ENCODE assay signal across 14 cellular contexts in genomic region chr16:53097190-53097589, GRCh38. TPM values are rescaled to one million over a fixed set of nuclear protein-coding genes. Genes with fewer than 3 reads are reported as not detected.
DNase-seq lines count a peak whose midpoint lies in the region; ATAC-seq and TF ChIP-seq lines count a peak whose summit lies in the region.
"Had no signal": no experiment of that assay in that cellular context is flagged by ENCODE, and none has a peak within 500 bp of the region (broad histone marks: within the 10 kb centered on the region; RNA-seq: fewer than 3 reads in every experiment).

No MANE protein-coding gene starts in this region.

- DNase-seq in stimulated activated naive CD8-positive, alpha-beta T cell treated with anti-CD3 and anti-CD28 coated beads, Interleukin-15, Interleukin-2, amounts not matched to agents 100 U/mL and 50 U/mL, for 24 hours: no peak
- DNase-seq in WTC11 (ENCODE audit: low spot score) (no peak), NCI-H1092 (lab: John Stamatoyannopoulos, UW) (no peak), foreskin keratinocyte (no peak), C1 segment of cervical spinal cord (lab: John Stamatoyannopoulos, UW) (no peak), T1000 (lab: John Stamatoyannopoulos, UW) (no peak)
- DNase-seq: activated naive CD4-positive, alpha-beta T cell; dermis blood vessel endothelial cell; GF-D8; NCI-H2081 treated with DMSO at 0.1 percent for 48 hours; NCI-H526 treated with DMSO at 0.1 percent for 48 hours; stimulated activated naive CD8-positive, alpha-beta T cell treated with anti-CD3 and anti-CD28 coated beads, Interleukin-15, amount 100 ng/mL, for 72 hours had no signal

- peak overlapping the region; percentile 56 for H3K27ac Mint-ChIP-seq in stimulated activated naive CD8-positive, alpha-beta T cell treated with anti-CD3 and anti-CD28 coated beads, Interleukin-15, Interleukin-2, amounts not matched to agents 100 ng/mL and 50 ng/mL, for 24 hours
- H3K27ac Mint-ChIP-seq in WTC11: peak overlapping the region; percentile 78
- peak overlapping the region; percentile 60 to 85 (median 76) for H3K27ac Mint-ChIP-seq in nephron
- H3K27ac Mint-ChIP-seq: stimulated activated naive CD8-positive, alpha-beta T cell treated with anti-CD3 and anti-CD28 coated beads, Interleukin-15, amount 100 ng/mL, for 72 hours had no signal

- no peak overlapping the region for H3K4me3 Mint-ChIP-seq in stimulated activated naive CD8-positive, alpha-beta T cell treated with anti-CD3 and anti-CD28 coated beads, Interleukin-15, Interleukin-2, amounts not matched to agents 100 ng/mL and 50 ng/mL, for 24 hours
- H3K4me3 Mint-ChIP-seq in WTC11 (no peak overlapping the region; the same call in 1 of the 2 replicates), nephron (no peak overlapping the region)
- H3K4me3 Mint-ChIP-seq: stimulated activated naive CD8-positive, alpha-beta T cell treated with anti-CD3 and anti-CD28 coated beads, Interleukin-15, amount 100 ng/mL, for 72 hours had no signal

- POLR2A ChIA-PET in WTC11 (lab: Charles Lee): no interaction called here

- H3K27me3 Mint-ChIP-seq in stimulated activated naive CD8-positive, alpha-beta T cell treated with anti-CD3 and anti-CD28 coated beads, Interleukin-15, Interleukin-2, amounts not matched to agents 100 ng/mL and 50 ng/mL, for 24 hours: no peaks in the 10 kb centered on the region
- H3K27me3 Mint-ChIP-seq in WTC11 (ENCODE audit: low read depth) (no peaks in the 10 kb centered on the region), nephron (ENCODE audit: low read depth) (no peaks in the 10 kb centered on the region)
- H3K27me3 Mint-ChIP-seq: stimulated activated naive CD8-positive, alpha-beta T cell treated with anti-CD3 and anti-CD28 coated beads, Interleukin-15, amount 100 ng/mL, for 72 hours had no signal

- H3K27ac ChIP-seq in foreskin keratinocyte: no peak overlapping the region

- ATAC-seq in stimulated activated naive CD8-positive, alpha-beta T cell treated with anti-CD3 and anti-CD28 coated beads, Interleukin-15, Interleukin-2, amounts not matched to agents 100 U/mL and 50 U/mL, for 24 hours: no peak
- ATAC-seq in WTC11 (no peak), foreskin keratinocyte (no peak)
- ATAC-seq: stimulated activated naive CD8-positive, alpha-beta T cell treated with anti-CD3 and anti-CD28 coated beads, Interleukin-15, amount 100 ng/mL, for 72 hours had no signal

- H3K27me3 ChIP-seq in foreskin keratinocyte: no peaks in the 10 kb centered on the region

- peaks cover 23% of the 10 kb centered on the region for H3K4me1 ChIP-seq in foreskin keratinocyte

- TF ChIP-seq CTCF in WTC11 (IDR thresholded peaks at IDR 0.05) (no peak), nephron (IDR thresholded peaks at IDR 0.05; ENCODE audit: unreplicated experiment in 3 of 3) (no peak), foreskin keratinocyte (conservative IDR thresholded peaks at IDR 0.05) (no peak)

- H3K9me3 Mint-ChIP-seq in stimulated activated naive CD8-positive, alpha-beta T cell treated with anti-CD3 and anti-CD28 coated beads, Interleukin-15, Interleukin-2, amounts not matched to agents 100 ng/mL and 50 ng/mL, for 24 hours: no peaks in the 10 kb centered on the region
- H3K9me3 Mint-ChIP-seq in WTC11 (no peaks in the 10 kb centered on the region), nephron (no peaks in the 10 kb centered on the region)
- H3K9me3 Mint-ChIP-seq: stimulated activated naive CD8-positive, alpha-beta T cell treated with anti-CD3 and anti-CD28 coated beads, Interleukin-15, amount 100 ng/mL, for 72 hours had no signal

- CTCF ChIA-PET in WTC11 (lab: Charles Lee): interaction anchor here (1.2 to 3.4 kb wide), 2 partner anchors 32 to 42 kb away, joined by 3 to 20 read pairs; partner anchors contain the start of gene CHD9

- no peaks in the 10 kb centered on the region for H3K36me3 Mint-ChIP-seq in stimulated activated naive CD8-positive, alpha-beta T cell treated with anti-CD3 and anti-CD28 coated beads, Interleukin-15, Interleukin-2, amounts not matched to agents 100 ng/mL and 50 ng/mL, for 24 hours (ENCODE audit: low read depth)
- peaks cover 3% of the 10 kb centered on the region; the same call in 1 of the 2 replicates for H3K36me3 Mint-ChIP-seq in WTC11
- H3K36me3 Mint-ChIP-seq in nephron (ENCODE audit: low read depth): no peaks in the 10 kb centered on the region

- H3K4me1 Mint-ChIP-seq in stimulated activated naive CD8-positive, alpha-beta T cell treated with anti-CD3 and anti-CD28 coated beads, Interleukin-15, Interleukin-2, amounts not matched to agents 100 ng/mL and 50 ng/mL, for 24 hours (ENCODE audit: low read depth): peaks cover 47% of the 10 kb centered on the region
- H3K4me1 Mint-ChIP-seq in WTC11 (peaks cover 58% of the 10 kb centered on the region), nephron (peaks cover 56% of the 10 kb centered on the region)

TF ChIP-seq in WTC11, 78 proteins besides CTCF, POLR2A, EP300 and RAD21:
- TF ChIP-seq ZMAT4 (CRISPR knock-in tag; IDR thresholded peaks at IDR 0.05): no peak
- no peak for TF ChIP-seq MAX (CRISPR knock-in tag; IDR thresholded peaks at IDR 0.05)
- no peak for TF ChIP-seq ETV6 (CRISPR knock-in tag; IDR thresholded peaks at IDR 0.05)
- TF ChIP-seq ZNF138 (CRISPR knock-in tag; conservative IDR thresholded peaks at IDR 0.05): no peak

RNA-seq across cellular contexts. Expression of gene CHD9, which starts 42.4 kb away (rescaled TPM):
- 29.8 to 34.3 TPM (median 31.3 TPM) in 3 replicates for total RNA-seq in WTC11 (2021)
- 26.2 and 28.5 TPM in 2 replicates for total RNA-seq in foreskin keratinocyte
- 3.7 and 4.1 TPM in 2 replicates for polyA plus RNA-seq in foreskin keratinocyte

RNA-seq across cellular contexts. Expression of gene CHD9NB, which starts 44.5 kb away (rescaled TPM):
- total RNA-seq in WTC11 (2021) (2.9 to 3.5 TPM (median 3.0 TPM) in 3 replicates), foreskin keratinocyte (0.67 and 0.88 TPM in 2 replicates)
- polyA plus RNA-seq in foreskin keratinocyte: 0.48 and 0.50 TPM in 2 replicates
